ENCODE assay signal across 8 cellular contexts in the genomic region with DNA sequence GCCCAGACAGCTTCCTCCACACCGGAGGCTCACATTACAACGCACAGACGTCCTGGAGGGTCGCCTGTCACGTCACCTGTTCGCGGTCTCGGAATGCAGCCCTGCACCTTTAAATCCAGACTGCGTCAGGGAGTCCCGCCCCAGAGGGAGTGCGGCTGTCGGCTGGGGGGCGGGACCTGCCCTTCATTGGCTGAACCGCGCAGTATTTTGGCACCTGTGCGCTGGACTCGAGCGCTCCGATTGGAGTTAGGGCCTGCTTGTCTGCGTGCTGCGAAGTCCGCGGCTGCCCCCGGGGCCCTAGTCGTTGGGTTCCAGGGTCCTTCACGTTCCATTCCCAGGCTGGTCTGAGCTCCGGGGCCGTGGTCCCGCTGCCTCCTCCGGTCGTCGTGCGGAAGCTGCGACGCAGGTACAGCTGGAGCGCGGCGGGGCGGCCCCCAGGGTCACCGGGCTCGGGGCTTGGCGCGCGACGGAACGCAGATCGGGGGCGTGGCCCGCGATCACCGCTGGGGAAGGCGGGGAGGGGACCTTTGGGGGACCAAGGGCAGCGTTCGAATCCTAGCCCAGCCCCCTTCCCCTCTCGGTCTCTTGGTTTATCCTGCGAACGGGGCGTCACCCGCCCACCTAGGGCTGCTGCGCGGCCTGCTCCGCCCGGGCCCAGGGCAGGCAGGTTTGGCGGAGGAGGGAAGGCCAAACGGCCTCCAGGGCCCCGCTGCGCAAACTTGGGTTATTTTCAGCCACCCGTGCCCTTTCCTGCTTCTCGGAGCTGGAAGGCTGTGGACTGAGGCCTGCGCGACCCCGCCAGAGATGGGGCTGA.
DNase-seq lines count a peak whose midpoint lies in the region; ATAC-seq lines count a peak whose summit lies in the region.

A gene with protein sequence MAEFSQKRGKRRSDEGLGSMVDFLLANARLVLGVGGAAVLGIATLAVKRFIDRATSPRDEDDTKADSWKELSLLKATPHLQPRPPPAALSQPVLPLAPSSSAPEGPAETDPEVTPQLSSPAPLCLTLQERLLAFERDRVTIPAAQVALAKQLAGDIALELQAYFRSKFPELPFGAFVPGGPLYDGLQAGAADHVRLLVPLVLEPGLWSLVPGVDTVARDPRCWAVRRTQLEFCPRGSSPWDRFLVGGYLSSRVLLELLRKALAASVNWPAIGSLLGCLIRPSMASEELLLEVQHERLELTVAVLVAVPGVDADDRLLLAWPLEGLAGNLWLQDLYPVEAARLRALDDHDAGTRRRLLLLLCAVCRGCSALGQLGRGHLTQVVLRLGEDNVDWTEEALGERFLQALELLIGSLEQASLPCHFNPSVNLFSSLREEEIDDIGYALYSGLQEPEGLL (plus strand): TSS at position 331 of the 814 bp plus-strand sequence. CDS start 2,059 bp downstream, outside the sequence.

- DNase-seq in AG08395 (ENCODE audit: low spot score) (peak; percentile 99), NCI-H345 (lab: John Stamatoyannopoulos, UW) (peak; percentile 94), islet precursor cell (peak; percentile 99)
- peak; percentile 83 to 88 (median 86) for DNase-seq in activated CD4-positive, CD25-positive, alpha-beta regulatory T cell (lab: John Stamatoyannopoulos, UW)
- DNase-seq in central memory CD8-positive, alpha-beta T cell (ENCODE audit: low spot score in 2 of 2) = peak; percentile 81 to 84
- peak; percentile 90 for DNase-seq in stimulated activated CD4-positive, alpha-beta T cell treated with anti-CD3 and anti-CD28 coated beads, Interleukin-12 subunit alpha, Interleukin-12 subunit beta, amount 100 ng/mL, for 4 hours

- peaks cover 15% of the 10 kb centered on the region for H3K36me3 Mint-ChIP-seq in central memory CD8-positive, alpha-beta T cell (ENCODE audit: insufficient read depth)

- peak within 1 kb of the TSS; percentile 98 for H3K4me3 Mint-ChIP-seq in central memory CD8-positive, alpha-beta T cell

- peaks cover 33% of the 10 kb centered on the region for H3K4me1 Mint-ChIP-seq in central memory CD8-positive, alpha-beta T cell

- no peaks in the 10 kb centered on the region for H3K9me3 Mint-ChIP-seq in central memory CD8-positive, alpha-beta T cell

- ATAC-seq in GM18907 (IDR thresholded peaks at IDR 0.05; ENCODE audit: unreplicated experiment) = peak; percentile 77
- ATAC-seq in HG03159 (IDR thresholded peaks at IDR 0.05; ENCODE audit: unreplicated experiment) = peak; percentile 77
- peak; percentile 92 for ATAC-seq in central memory CD8-positive, alpha-beta T cell (replicated peaks; ENCODE audit: extremely low read depth, poor library complexity, severe bottlenecking)

- H3K27ac Mint-ChIP-seq in central memory CD8-positive, alpha-beta T cell (ENCODE audit: low read depth) = peak within 1 kb of the TSS; percentile 71

- H3K27me3 Mint-ChIP-seq in central memory CD8-positive, alpha-beta T cell = no peaks in the 10 kb centered on the region

Comparison
In these comparisons a context has a peak if more than half of its experiments do, and no peak if none do; other contexts are left out.
1. Peak in every context shown above with its lines: DNase-seq and ATAC-seq.